8 cellular contexts compared by ENCODE assay signal in the genomic region with DNA sequence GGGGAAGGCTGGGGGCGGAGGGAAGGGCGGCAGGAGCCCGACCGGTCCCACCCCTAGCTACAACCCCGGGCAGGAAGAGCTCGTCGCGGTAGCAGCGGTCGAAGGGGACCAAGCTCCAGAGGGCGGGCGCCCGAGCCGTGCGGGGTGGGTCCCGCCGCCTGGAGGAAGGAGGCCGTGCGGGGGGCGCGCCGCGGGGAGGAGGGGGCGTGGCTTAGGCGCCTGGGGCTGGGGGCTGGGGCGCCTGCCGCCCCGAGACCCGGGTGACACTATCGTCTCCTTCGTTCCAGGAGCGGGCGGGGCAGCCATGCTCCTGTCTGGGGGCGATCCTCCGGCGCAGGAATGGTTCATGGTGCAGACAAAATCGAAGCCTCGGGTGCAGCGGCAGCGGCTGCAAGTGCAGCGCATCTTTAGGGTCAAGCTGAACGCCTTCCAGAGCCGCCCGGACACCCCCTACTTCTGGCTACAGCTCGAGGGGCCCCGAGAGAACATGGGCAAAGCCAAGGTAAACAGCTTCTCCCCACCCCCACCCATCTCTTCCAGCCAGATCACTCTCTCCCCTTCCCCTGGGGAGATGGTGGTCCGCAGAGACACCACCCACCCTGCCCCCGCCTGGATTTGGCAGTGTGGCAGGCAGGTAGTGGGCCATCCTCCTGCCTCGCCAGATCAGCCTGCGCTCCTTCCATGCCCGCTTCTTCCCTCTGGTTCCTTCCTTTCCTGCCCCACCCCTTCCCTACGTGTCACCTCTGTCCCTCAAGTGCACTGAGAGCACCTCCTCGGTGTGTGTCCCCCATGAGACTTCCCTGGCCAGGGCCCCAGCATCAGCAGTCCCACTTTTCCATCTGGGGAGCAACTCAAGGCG. TPM values are rescaled to one million over a fixed set of nuclear protein-coding genes. Genes with fewer than 3 reads are reported as not detected.
DNase-seq lines count a peak whose midpoint lies in the region; ATAC-seq and TF ChIP-seq lines count a peak whose summit lies in the region.
"Had no signal": no experiment of that assay in that cellular context is flagged by ENCODE, and none has a peak within 500 bp of the region (broad histone marks: within the 10 kb centered on the region; RNA-seq: fewer than 3 reads in every experiment).

A gene (plus strand): TSS at position 61 of the 859 bp plus-strand sequence. CDS start 244 bp downstream, at position 305.

- TF ChIP-seq EP300 in SK-N-SH (IDR thresholded peaks at IDR 0.05; ENCODE audit: borderline replicate concordance in 1 of 2, low read depth in 1 of 2, low read length in 1 of 2) = no peak

- CTCF ChIA-PET in SK-N-SH (lab: Yijun Ruan, JAX) = interaction anchor here (0.6 to 5.6 kb wide), 8 partner anchors 13 to 65 kb away, joined by 3 to 35 read pairs (median 8); no protein-coding TSS in a partner anchor

- H3K4me1 ChIP-seq in HAP-1 = peaks cover 12% of the 10 kb centered on the region
- H3K4me1 ChIP-seq in SK-N-SH (ENCODE audit: control insufficient read depth in 1 of 2, insufficient read depth in 2 of 2, low read depth in 1 of 2, low read length in 1 of 2) = peaks cover 0 to 32% of the 10 kb centered on the region in 2 experiments; a peak in 1 of 4 replicates
- H3K4me1 ChIP-seq in breast epithelium = peaks cover 3 to 11% of the 10 kb centered on the region in 2 donors

- TF ChIP-seq POLR2A in breast epithelium (IDR thresholded peaks at IDR 0.05) = no peak

- H3K36me3 ChIP-seq in HAP-1 (replicated peaks) (no peaks in the 10 kb centered on the region), SK-N-SH (replicated peaks in 1 of 2; ENCODE audit: control insufficient read depth in 1 of 2, insufficient read depth in 2 of 2, low read length in 1 of 2) (no peaks in the 10 kb centered on the region), breast epithelium (no peaks in the 10 kb centered on the region)

- H3K9ac ChIP-seq in SK-N-SH = peak within 1 kb of the TSS; percentile 45; the same call in 1 of the 2 replicates

- no peaks in the 10 kb centered on the region for H3K9me2 ChIP-seq in SK-N-SH

- no peak for TF ChIP-seq RAD21 in SK-N-SH (IDR thresholded peaks at IDR 0.05; ENCODE audit: low read length)

- H3K4me3 ChIP-seq in HAP-1 (peak within 1 kb of the TSS; percentile 31), SK-N-SH (ENCODE audit: low read depth in 2 of 2, low read length in 1 of 2) (peak within 1 kb of the TSS; percentile 66 to 73), breast epithelium (peak within 1 kb of the TSS; percentile 60 to 95 (median 72)), skeletal muscle cell (ENCODE audit: low read depth, low read length) (peak within 1 kb of the TSS; percentile 61)

- peak; percentile 8 to 74 for DNase-seq in HAP-1 (ENCODE audit: low spot score in 2 of 2)
- DNase-seq in SK-N-SH = peak; percentile 87
- no peak for DNase-seq in breast epithelium (ENCODE audit: low spot score in 2 of 2)
- peak; percentile 87 for DNase-seq in iPS-NIHi11 (ENCODE audit: low spot score)
- DNase-seq in skeletal muscle cell (ENCODE audit: low read depth) = no peak
- no peak for DNase-seq in T1000 (lab: John Stamatoyannopoulos, UW)

- in situ Hi-C loops in HAP-1 (cut with MboI; ENCODE audit: low sequenced_read_pairs) = no loop called here

- POLR2A ChIA-PET in SK-N-SH (lab: Yijun Ruan, JAX) = interaction anchor here (0.6 to 1.2 kb wide), 6 partner anchors 10 to 121 kb away, joined by 3 to 7 read pairs (median 3); a partner anchor contains a TSS

- TF ChIP-seq CTCF in SK-N-SH (IDR thresholded peaks at IDR 0.05) (no peak), breast epithelium (IDR thresholded peaks at IDR 0.05) (no peak)

- H2AFZ ChIP-seq in SK-N-SH (ENCODE audit: low read depth) = peak within 1 kb of the TSS; percentile 80; the same call in 1 of the 2 replicates

- H3F3A ChIP-seq in SK-N-SH (replicated peaks; ENCODE audit: insufficient read depth) = peaks cover 14% of the 10 kb centered on the region

- no peaks in the 10 kb centered on the region for H4K20me1 ChIP-seq in SK-N-SH (ENCODE audit: insufficient read depth)

- WGBS in SK-N-SH (ENCODE audit: low lambda C conversion rate) = 27% methylated on average over 13 of the region's 54 CpGs

- peak within 1 kb of the TSS; percentile 86 for H3K4me2 ChIP-seq in SK-N-SH

- H3K27ac ChIP-seq in SK-N-SH (ENCODE audit: low read depth in 2 of 2, low read length in 1 of 2) (peak within 1 kb of the TSS in 1 of 2 experiments; percentile 72; a peak in 1 of 4 replicates), breast epithelium (peak within 1 kb of the TSS; percentile 69 to 91)
- H3K27ac ChIP-seq: VCaP had no signal

- H3K9me3 ChIP-seq in HAP-1 (no peaks in the 10 kb centered on the region), SK-N-SH (no peaks in the 10 kb centered on the region), breast epithelium (no peaks in the 10 kb centered on the region)

- H3K27me3 ChIP-seq in HAP-1 (ENCODE audit: low read depth) (no peaks in the 10 kb centered on the region), SK-N-SH (ENCODE audit: insufficient read depth) (no peaks in the 10 kb centered on the region), breast epithelium (no peaks in the 10 kb centered on the region)

- no peaks in the 10 kb centered on the region for H3K79me2 ChIP-seq in SK-N-SH (ENCODE audit: insufficient read depth)

- intact Hi-C loops in breast epithelium (cut with DNase I; ENCODE audit: low total_unique reads) = loop anchor here (5.0 kb wide), 1 partner anchor 52 kb away; no protein-coding TSS in a partner anchor

- ATAC-seq in HG03442 (IDR thresholded peaks at IDR 0.05; ENCODE audit: unreplicated experiment) = no peak

TF ChIP-seq in SK-N-SH, 30 proteins besides CTCF, POLR2A, EP300 and RAD21:
- TF ChIP-seq POLR2AphosphoS5 (IDR thresholded peaks at IDR 0.05; ENCODE audit: low read depth, low read length) (0 out of 2 replicates have a peak, but pooled peaks have one; percentile 19), MXI1 (IDR thresholded peaks at IDR 0.05; ENCODE audit: low read depth, low read length) (peak; percentile 52), SIN3A (IDR thresholded peaks at IDR 0.05; ENCODE audit: borderline replicate concordance, low read depth, low read length) (no peak)
- TF ChIP-seq, protein P1, sequence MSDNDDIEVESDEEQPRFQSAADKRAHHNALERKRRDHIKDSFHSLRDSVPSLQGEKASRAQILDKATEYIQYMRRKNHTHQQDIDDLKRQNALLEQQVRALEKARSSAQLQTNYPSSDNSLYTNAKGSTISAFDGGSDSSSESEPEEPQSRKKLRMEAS (IDR thresholded peaks at IDR 0.05; ENCODE audit: low read depth) = 0 out of 2 replicates have a peak, but pooled peaks have one; percentile 15
TF ChIP-seq in SK-N-SH: peak in this region for 3.

RNA-seq across cellular contexts. Expression of the gene that starts here (rescaled TPM):
- 4.7 and 4.8 TPM in 2 replicates for polyA plus RNA-seq in SK-N-SH (2012; rRNA removed)
- 1.7 and 2.7 TPM in 2 replicates for polyA plus RNA-seq in SK-N-SH (2012; cell fraction: cytosol; rRNA removed)
- 6.6 and 8.6 TPM in 2 replicates for polyA plus RNA-seq in SK-N-SH (2012; cell fraction: nucleus; rRNA removed)
- 1 to 10 TPM; 6.4 to 8.2 (median 7.7) TPM for total RNA-seq in breast epithelium

Comparison
In these comparisons a context has a peak if more than half of its experiments do, and no peak if none do; other contexts are left out.
1. DNase-seq: peak in HAP-1 (2 of 2), SK-N-SH (single experiment) and iPS-NIHi11 (single experiment); none in breast epithelium (0 of 2), skeletal muscle cell (single experiment) and T1000 (single experiment).
2. Peak in every context shown above with its lines, with median percentiles within 50 percentile points of each other: H3K4me3 ChIP-seq.